In genomic region chr7:127487381-127487780, GRCh38 we compare ENCODE assay signal across 21 cellular contexts.
"Had no signal": no experiment of that assay in that cellular context is flagged by ENCODE, and none has a peak within 500 bp of the region (broad histone marks: within the 10 kb centered on the region; RNA-seq: fewer than 3 reads in every experiment).

No MANE protein-coding gene starts in this region.

- H3K79me2 ChIP-seq: hepatocyte had no signal

- H3K4me1 ChIP-seq: esophagus muscularis mucosa, foreskin keratinocyte, gastroesophageal sphincter, heart left ventricle, left lung, lower lobe of right lung had no signal

- H3K4me3 Mint-ChIP-seq: immature natural killer cell; naive thymus-derived CD4-positive, alpha-beta T cell; natural killer cell had no signal

- H3K36me3 ChIP-seq: esophagus muscularis mucosa, gastroesophageal sphincter, heart left ventricle, left lung, lower lobe of right lung had no signal

- H3K4me2 ChIP-seq: hepatocyte had no signal

- H3K27ac ChIP-seq: coronary artery, dorsolateral prefrontal cortex, esophagus muscularis mucosa, foreskin keratinocyte, gastroesophageal sphincter, heart left ventricle, hepatocyte, left lung, lower lobe of right lung had no signal

- H3K4me1 Mint-ChIP-seq: immature natural killer cell, natural killer cell had no signal

- H3K27me3 ChIP-seq: dorsolateral prefrontal cortex, esophagus muscularis mucosa, foreskin keratinocyte, gastroesophageal sphincter, hepatocyte, left lung had no signal

- H3K27ac Mint-ChIP-seq: immature natural killer cell; naive thymus-derived CD4-positive, alpha-beta T cell; natural killer cell had no signal

- H3K4me3 ChIP-seq: coronary artery, dorsolateral prefrontal cortex, esophagus muscularis mucosa, gastroesophageal sphincter, heart left ventricle, hepatocyte, left lung, lower lobe of right lung had no signal

- H3K36me3 Mint-ChIP-seq: immature natural killer cell, natural killer cell had no signal

- ATAC-seq: gastroesophageal sphincter; heart left ventricle; left lung; left ventricle myocardium superior; lower lobe of right lung; naive thymus-derived CD4-positive, alpha-beta T cell; natural killer cell had no signal

- DNase-seq: dermis blood vessel endothelial cell; dorsolateral prefrontal cortex; effector CD4-positive, alpha-beta T cell; effector memory CD4-positive, alpha-beta T cell; heart left ventricle; hypothalamus; immature natural killer cell; islet precursor cell; kidney; left lung; left ventricle myocardium superior; lower lobe of right lung; mesenchymal stem cell; midbrain; naive thymus-derived CD4-positive, alpha-beta T cell; natural killer cell had no signal

- H3K9me3 Mint-ChIP-seq: natural killer cell had no signal
